In the genomic region with DNA sequence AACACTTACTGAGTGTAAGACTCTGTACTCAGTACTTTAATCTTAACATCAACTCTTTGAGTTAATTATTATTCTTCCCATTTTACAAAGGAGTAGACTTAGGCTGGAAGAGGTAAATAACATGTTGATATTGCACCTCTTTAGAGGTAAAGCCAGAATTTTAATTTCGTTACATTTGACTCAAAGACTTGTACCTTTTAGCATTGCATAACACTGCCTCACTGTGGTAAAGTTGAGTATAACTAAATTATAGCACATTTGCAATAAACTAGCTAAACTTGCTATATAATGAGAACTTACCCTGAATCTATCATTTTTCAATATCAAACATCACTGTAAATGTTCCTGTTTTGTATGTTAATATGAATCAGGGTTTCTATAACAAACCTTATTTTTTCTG, we compare ENCODE assay signal across 15 cellular contexts.
A peak's percentile ranks its signal among the peaks of the same experiment; 100 is the strongest.
DNase-seq lines count a peak whose midpoint lies in the region; ATAC-seq and TF ChIP-seq lines count a peak whose summit lies in the region.
"Had no signal": no experiment of that assay in that cellular context is flagged by ENCODE, and none has a peak within 500 bp of the region (broad histone marks: within the 10 kb centered on the region; RNA-seq: fewer than 3 reads in every experiment).

No MANE protein-coding gene starts in this region.

- no peaks in the 10 kb centered on the region for H3K9me3 ChIP-seq in lower lobe of right lung
- H3K9me3 ChIP-seq in GM23248 (ENCODE audit: low read depth) = no peaks in the 10 kb centered on the region
- H3K9me3 ChIP-seq: esophagus squamous epithelium, thyroid gland had no signal

- peak; percentile 12; the same call in 1 of the 2 replicates for TF ChIP-seq RAD21 in Ishikawa (IDR thresholded peaks at IDR 0.05; ENCODE audit: low read depth)

- H2AFZ ChIP-seq in GM23248 = no peak overlapping the region

- H3K4me3 ChIP-seq in lower lobe of right lung = no peak overlapping the region
- no peak overlapping the region for H3K4me3 ChIP-seq in GM23248
- H3K4me3 ChIP-seq: esophagus squamous epithelium, thyroid gland had no signal

- intact Hi-C loops in lower lobe of right lung (cut with DNase I) = no loop called here

- no peak overlapping the region for H3K4me2 ChIP-seq in GM23248 (ENCODE audit: unreplicated experiment)

- H3K4me1 ChIP-seq in lower lobe of right lung = no peaks in the 10 kb centered on the region
- H3K4me1 ChIP-seq in GM23248 (ENCODE audit: insufficient read depth) = no peaks in the 10 kb centered on the region
- H3K4me1 ChIP-seq: esophagus squamous epithelium, thyroid gland had no signal

- TF ChIP-seq EP300 in Ishikawa (IDR thresholded peaks at IDR 0.05; ENCODE audit: borderline replicate concordance) = no peak

- WGBS in GM23248 (ENCODE audit: low coverage in 1 of 2, low lambda C conversion rate in 2 of 2, missing lambda C conversion rate in 2 of 2), 2 experiments = 0% methylated on average over 1 of the region's 1 CpG

- no peaks in the 10 kb centered on the region for H3K79me2 ChIP-seq in GM23248 (ENCODE audit: insufficient read depth)

- ATAC-seq in lower lobe of right lung (no peak), GM21515 (IDR thresholded peaks at IDR 0.05; ENCODE audit: unreplicated experiment) (no peak)

- no peaks in the 10 kb centered on the region for H3F3A ChIP-seq in GM23248 (ENCODE audit: insufficient read depth)

- in situ Hi-C loops in GM23248 (cut with MboI) = no loop called here

- no peaks in the 10 kb centered on the region for H3K36me3 ChIP-seq in lower lobe of right lung
- no peaks in the 10 kb centered on the region for H3K36me3 ChIP-seq in GM23248 (ENCODE audit: low read depth)
- H3K36me3 ChIP-seq: esophagus squamous epithelium, thyroid gland had no signal

- no peaks in the 10 kb centered on the region for H3K9me2 ChIP-seq in GM23248 (ENCODE audit: insufficient read depth)

- H3K27ac ChIP-seq in VCaP (no peak overlapping the region), lower lobe of right lung (no peak overlapping the region), GM23248 (no peak overlapping the region)
- H3K27ac ChIP-seq: esophagus squamous epithelium, thyroid gland had no signal

- TF ChIP-seq CTCF in VCaP (conservative IDR thresholded peaks at IDR 0.05) (peak; percentile 50), lower lobe of right lung (IDR thresholded peaks at IDR 0.05) (peak; percentile 7)

- no peak overlapping the region for H3K9ac ChIP-seq in GM23248

- peak; percentile 28 for DNase-seq in DMS 273 (lab: John Stamatoyannopoulos, UW; ENCODE audit: unreplicated experiment)
- DNase-seq in DMS 273 treated with DMSO at 0.1 percent for 48 hours (lab: John Stamatoyannopoulos, UW) = no peak
- no peak for DNase-seq in lower lobe of right lung
- DNase-seq in GM23248 = no peak
- DNase-seq in UCSD-AML1 (lab: John Stamatoyannopoulos, UW; ENCODE audit: unreplicated experiment) = no peak
- DNase-seq: 8988T; activated naive CD4-positive, alpha-beta T cell treated with Interleukin-2 at 50 U/mL for 16 hours; esophagus squamous epithelium; naive B cell; NCI-H146; stimulated activated CD4-positive, alpha-beta T cell treated with anti-CD3 and anti-CD28 coated beads, Interleukin-12 subunit alpha, Interleukin-12 subunit beta, amount 100 ng/mL, for 4 hours; thyroid gland had no signal

- H3K27me3 ChIP-seq in lower lobe of right lung (ENCODE audit: low read depth) = no peaks in the 10 kb centered on the region
- H3K27me3 ChIP-seq in GM23248 (replicated peaks; ENCODE audit: insufficient read depth) = no peaks in the 10 kb centered on the region
- H3K27me3 ChIP-seq: esophagus squamous epithelium, thyroid gland had no signal

- no peaks in the 10 kb centered on the region for H4K20me1 ChIP-seq in GM23248 (ENCODE audit: insufficient read depth)

TF ChIP-seq in Ishikawa, 13 proteins besides CTCF, POLR2A, EP300 and RAD21:
- TF ChIP-seq TCF12 (IDR thresholded peaks at IDR 0.05; ENCODE audit: low read depth) (no peak), YY1 (IDR thresholded peaks at IDR 0.05; ENCODE audit: low read depth) (no peak), CREB1 (IDR thresholded peaks at IDR 0.05; ENCODE audit: low read depth) (no peak), NFIC (IDR thresholded peaks at IDR 0.05) (no peak), ZBTB7A (IDR thresholded peaks at IDR 0.05; ENCODE audit: low read depth) (no peak), TAF1 (IDR thresholded peaks at IDR 0.05; ENCODE audit: low read depth) (no peak), CEBPB (IDR thresholded peaks at IDR 0.05) (no peak), EGR1 (IDR thresholded peaks at IDR 0.05) (no peak), TEAD4 (IDR thresholded peaks at IDR 0.05) (no peak), FOXM1 (IDR thresholded peaks at IDR 0.05; ENCODE audit: borderline replicate concordance, low read depth) (no peak)
- TF ChIP-seq, protein P1, sequence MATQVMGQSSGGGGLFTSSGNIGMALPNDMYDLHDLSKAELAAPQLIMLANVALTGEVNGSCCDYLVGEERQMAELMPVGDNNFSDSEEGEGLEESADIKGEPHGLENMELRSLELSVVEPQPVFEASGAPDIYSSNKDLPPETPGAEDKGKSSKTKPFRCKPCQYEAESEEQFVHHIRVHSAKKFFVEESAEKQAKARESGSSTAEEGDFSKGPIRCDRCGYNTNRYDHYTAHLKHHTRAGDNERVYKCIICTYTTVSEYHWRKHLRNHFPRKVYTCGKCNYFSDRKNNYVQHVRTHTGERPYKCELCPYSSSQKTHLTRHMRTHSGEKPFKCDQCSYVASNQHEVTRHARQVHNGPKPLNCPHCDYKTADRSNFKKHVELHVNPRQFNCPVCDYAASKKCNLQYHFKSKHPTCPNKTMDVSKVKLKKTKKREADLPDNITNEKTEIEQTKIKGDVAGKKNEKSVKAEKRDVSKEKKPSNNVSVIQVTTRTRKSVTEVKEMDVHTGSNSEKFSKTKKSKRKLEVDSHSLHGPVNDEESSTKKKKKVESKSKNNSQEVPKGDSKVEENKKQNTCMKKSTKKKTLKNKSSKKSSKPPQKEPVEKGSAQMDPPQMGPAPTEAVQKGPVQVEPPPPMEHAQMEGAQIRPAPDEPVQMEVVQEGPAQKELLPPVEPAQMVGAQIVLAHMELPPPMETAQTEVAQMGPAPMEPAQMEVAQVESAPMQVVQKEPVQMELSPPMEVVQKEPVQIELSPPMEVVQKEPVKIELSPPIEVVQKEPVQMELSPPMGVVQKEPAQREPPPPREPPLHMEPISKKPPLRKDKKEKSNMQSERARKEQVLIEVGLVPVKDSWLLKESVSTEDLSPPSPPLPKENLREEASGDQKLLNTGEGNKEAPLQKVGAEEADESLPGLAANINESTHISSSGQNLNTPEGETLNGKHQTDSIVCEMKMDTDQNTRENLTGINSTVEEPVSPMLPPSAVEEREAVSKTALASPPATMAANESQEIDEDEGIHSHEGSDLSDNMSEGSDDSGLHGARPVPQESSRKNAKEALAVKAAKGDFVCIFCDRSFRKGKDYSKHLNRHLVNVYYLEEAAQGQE (IDR thresholded peaks at IDR 0.05; ENCODE audit: low read depth) = no peak
- TF ChIP-seq, protein P2, sequence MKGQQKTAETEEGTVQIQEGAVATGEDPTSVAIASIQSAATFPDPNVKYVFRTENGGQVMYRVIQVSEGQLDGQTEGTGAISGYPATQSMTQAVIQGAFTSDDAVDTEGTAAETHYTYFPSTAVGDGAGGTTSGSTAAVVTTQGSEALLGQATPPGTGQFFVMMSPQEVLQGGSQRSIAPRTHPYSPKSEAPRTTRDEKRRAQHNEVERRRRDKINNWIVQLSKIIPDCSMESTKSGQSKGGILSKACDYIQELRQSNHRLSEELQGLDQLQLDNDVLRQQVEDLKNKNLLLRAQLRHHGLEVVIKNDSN (IDR thresholded peaks at IDR 0.05) = no peak
- TF ChIP-seq, protein P3, sequence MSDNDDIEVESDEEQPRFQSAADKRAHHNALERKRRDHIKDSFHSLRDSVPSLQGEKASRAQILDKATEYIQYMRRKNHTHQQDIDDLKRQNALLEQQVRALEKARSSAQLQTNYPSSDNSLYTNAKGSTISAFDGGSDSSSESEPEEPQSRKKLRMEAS (IDR thresholded peaks at IDR 0.05) = no peak
